Comparison of ENCODE assay signal across 8 cellular contexts in genomic region chr2:100819365-100820345, GRCh38. TPM values are rescaled to one million over a fixed set of nuclear protein-coding genes. Genes with fewer than 3 reads are reported as not detected.
DNase-seq lines count a peak whose midpoint lies in the region; ATAC-seq and TF ChIP-seq lines count a peak whose summit lies in the region.

NPAS2 (plus strand) TSS chr2:100820139; CDS start chr2:100904755, 84,616 bp downstream.

- ATAC-seq in naive thymus-derived CD8-positive, alpha-beta T cell = peak; percentile 65 to 67
- ATAC-seq in aorta (ENCODE audit: low FRiP score) (peak; percentile 60), HG03139 (IDR thresholded peaks at IDR 0.05; ENCODE audit: unreplicated experiment) (no peak)

- H3K27ac Mint-ChIP-seq in naive thymus-derived CD8-positive, alpha-beta T cell = peak within 1 kb of the TSS in 6 of 10 donors; percentile 41 to 87 (median 58)
- no peak within 1 kb of the TSS for H3K27ac Mint-ChIP-seq in immature natural killer cell

- H3K4me3 Mint-ChIP-seq in naive thymus-derived CD8-positive, alpha-beta T cell = peak within 1 kb of the TSS; percentile 72 to 89 (median 78)
- H3K4me3 Mint-ChIP-seq in immature natural killer cell = no peak within 1 kb of the TSS

- peaks cover 15 to 35% (median 26%) of the 10 kb centered on the region in 4 donors for H3K4me1 Mint-ChIP-seq in naive thymus-derived CD8-positive, alpha-beta T cell
- no peaks in the 10 kb centered on the region for H3K4me1 Mint-ChIP-seq in immature natural killer cell

- peak within 1 kb of the TSS; percentile 50 for H3K27ac ChIP-seq in 22Rv1
- peak within 1 kb of the TSS; percentile 75; the same call in 1 of the 2 replicates for H3K27ac ChIP-seq in HEK293 (ENCODE audit: extremely low read depth, low read depth, low read length)
- peak within 1 kb of the TSS in 1 of 2 donors; percentile 20 for H3K27ac ChIP-seq in aorta (ENCODE audit: low read depth in 1 of 2, low read length in 2 of 2)

- TF ChIP-seq CTCF in 22Rv1 (IDR thresholded peaks at IDR 0.05) (no peak), HEK293 (tag by site-specific recombination; IDR thresholded peaks at IDR 0.05) (no peak), fibroblast of the aortic adventitia (IDR thresholded peaks at IDR 0.05; ENCODE audit: insufficient read depth, low read length) (no peak)

- POLR2A ChIA-PET in HEK293 (lab: Yijun Ruan, JAX) = interaction anchor here (0.6 to 1.4 kb wide), 4 partner anchors 83 to 182 kb away, joined by 3 to 6 read pairs (median 4); partner anchors contain the start of gene RPL31
- POLR2A ChIA-PET in naive thymus-derived CD8-positive, alpha-beta T cell (lab: Charles Lee) = no interaction called here

- intact Hi-C loops in aorta (cut with DNase I) = loop anchor here (2.0 to 10.0 kb wide), 6 partner anchors 58 to 215 kb away; no protein-coding TSS in a partner anchor

- H3K4me3 ChIP-seq in HEK293 (ENCODE audit: low read depth, low read length) = peak within 1 kb of the TSS; percentile 52
- peak within 1 kb of the TSS; percentile 86 for H3K4me3 ChIP-seq in fibroblast of the aortic adventitia (ENCODE audit: low read depth, low read length)
- H3K4me3 ChIP-seq in aorta (ENCODE audit: low read length in 2 of 2) = peak within 1 kb of the TSS; percentile 86 to 91

- no peaks in the 10 kb centered on the region for H3K36me3 Mint-ChIP-seq in naive thymus-derived CD8-positive, alpha-beta T cell
- no peaks in the 10 kb centered on the region for H3K36me3 Mint-ChIP-seq in immature natural killer cell

- H3K9me3 Mint-ChIP-seq in naive thymus-derived CD8-positive, alpha-beta T cell = no peaks in the 10 kb centered on the region
- peaks cover 0 to 2% (median 0%) of the 10 kb centered on the region in 6 donors for H3K9me3 Mint-ChIP-seq in immature natural killer cell

- no peaks in the 10 kb centered on the region for H3K27me3 ChIP-seq in aorta (ENCODE audit: control insufficient read depth in 1 of 2, insufficient read depth in 2 of 2, low read length in 1 of 2)

- H3K9me3 ChIP-seq in HEK293 (ENCODE audit: control insufficient read depth, insufficient read depth, low read depth, low read length) (no peaks in the 10 kb centered on the region), aorta (ENCODE audit: control insufficient read depth, low read length) (no peaks in the 10 kb centered on the region)

- peaks cover 0 to 55% (median 23%) of the 10 kb centered on the region in 5 donors for H3K27me3 Mint-ChIP-seq in naive thymus-derived CD8-positive, alpha-beta T cell
- H3K27me3 Mint-ChIP-seq in immature natural killer cell (ENCODE audit: low read depth in 3 of 3) = peaks cover 5 to 11% (median 10%) of the 10 kb centered on the region in 3 donors

- H3K36me3 ChIP-seq in HEK293 (ENCODE audit: control insufficient read depth in 2 of 2, insufficient read depth in 1 of 2, low read length in 2 of 2) (no peaks in the 10 kb centered on the region), aorta (ENCODE audit: control insufficient read depth in 1 of 2, insufficient read depth in 2 of 2, low read length in 1 of 2) (no peaks in the 10 kb centered on the region)

- H3K4me1 ChIP-seq in HEK293 (ENCODE audit: control insufficient read depth, insufficient read depth, low read length) (peaks cover 4% of the 10 kb centered on the region; the same call in 1 of the 2 replicates), aorta (ENCODE audit: control insufficient read depth in 1 of 2, insufficient read depth in 2 of 2, low read length in 2 of 2) (no peaks in the 10 kb centered on the region)

- DNase-seq in activated CD8-positive, alpha-beta memory T cell treated with anti-CD3 and anti-CD28 coated beads, Interleukin-2, amount 50 U/mL, for 48 hours = peak; percentile 67
- peak; percentile 49 for DNase-seq in fibroblast of the aortic adventitia (ENCODE audit: low read depth)
- DNase-seq in naive thymus-derived CD8-positive, alpha-beta T cell = peak in 7 of 10 donors; percentile 4 to 45 (median 25)
- peak in 1 of 2 donors; percentile 81 for DNase-seq in aorta
- DNase-seq in immature natural killer cell = no peak

- CTCF ChIA-PET in HEK293 (lab: Yijun Ruan, JAX) = interaction anchor here (0.6 to 1.9 kb wide), 5 partner anchors 9 to 652 kb away, joined by 3 to 5 read pairs (median 4); no protein-coding TSS in a partner anchor

- WGBS in aorta, 2 donors = 1 to 2% methylated on average over 53 to 105 of the region's 105 CpGs

TF ChIP-seq in HEK293, 187 proteins besides CTCF, POLR2A, EP300 and RAD21 (continues in another document):
- TF ChIP-seq GLI2 (tag by site-specific recombination; IDR thresholded peaks at IDR 0.05; ENCODE audit: borderline replicate concordance, low read depth) = no peak
- TF ChIP-seq SP3 (tag by site-specific recombination; IDR thresholded peaks at IDR 0.05) = 0 out of 2 replicates have a peak, but pooled peaks have one; percentile 8
- peak; percentile 32; the same call in 1 of the 2 replicates for TF ChIP-seq EGR2 (tag by site-specific recombination; IDR thresholded peaks at IDR 0.05; ENCODE audit: low read depth)
- TF ChIP-seq, protein P1, sequence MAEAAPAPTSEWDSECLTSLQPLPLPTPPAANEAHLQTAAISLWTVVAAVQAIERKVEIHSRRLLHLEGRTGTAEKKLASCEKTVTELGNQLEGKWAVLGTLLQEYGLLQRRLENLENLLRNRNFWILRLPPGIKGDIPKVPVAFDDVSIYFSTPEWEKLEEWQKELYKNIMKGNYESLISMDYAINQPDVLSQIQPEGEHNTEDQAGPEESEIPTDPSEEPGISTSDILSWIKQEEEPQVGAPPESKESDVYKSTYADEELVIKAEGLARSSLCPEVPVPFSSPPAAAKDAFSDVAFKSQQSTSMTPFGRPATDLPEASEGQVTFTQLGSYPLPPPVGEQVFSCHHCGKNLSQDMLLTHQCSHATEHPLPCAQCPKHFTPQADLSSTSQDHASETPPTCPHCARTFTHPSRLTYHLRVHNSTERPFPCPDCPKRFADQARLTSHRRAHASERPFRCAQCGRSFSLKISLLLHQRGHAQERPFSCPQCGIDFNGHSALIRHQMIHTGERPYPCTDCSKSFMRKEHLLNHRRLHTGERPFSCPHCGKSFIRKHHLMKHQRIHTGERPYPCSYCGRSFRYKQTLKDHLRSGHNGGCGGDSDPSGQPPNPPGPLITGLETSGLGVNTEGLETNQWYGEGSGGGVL (tag by site-specific recombination; IDR thresholded peaks at IDR 0.05) = peak; percentile 78
- no peak for TF ChIP-seq ZNF266 (tag by site-specific recombination; IDR thresholded peaks at IDR 0.05; ENCODE audit: low read depth)
- TF ChIP-seq ZIC2 (tag by site-specific recombination; IDR thresholded peaks at IDR 0.05) = peak; percentile 80
- TF ChIP-seq RBAK (tag by site-specific recombination; IDR thresholded peaks at IDR 0.05) = no peak
- peak; percentile 75 for TF ChIP-seq GLIS2 (tag by site-specific recombination; IDR thresholded peaks at IDR 0.05)
- TF ChIP-seq ZFHX2 (tag by site-specific recombination; conservative IDR thresholded peaks at IDR 0.05) = peak; percentile 50; the same call in 1 of the 2 replicates
- no peak for TF ChIP-seq ZBTB8A (tag by site-specific recombination; IDR thresholded peaks at IDR 0.05)
- no peak for TF ChIP-seq ZNF561 (tag by site-specific recombination; IDR thresholded peaks at IDR 0.05; ENCODE audit: borderline replicate concordance)
- TF ChIP-seq HOXC10 (CRISPR knock-in tag; IDR thresholded peaks at IDR 0.05) = no peak
- TF ChIP-seq ZBTB10 (tag by site-specific recombination; IDR thresholded peaks at IDR 0.05) = peak; percentile 40; the same call in 1 of the 2 replicates
- peak; percentile 28; the same call in 1 of the 2 replicates for TF ChIP-seq KLF9 (tag by site-specific recombination; IDR thresholded peaks at IDR 0.05; ENCODE audit: low read depth)
- no peak for TF ChIP-seq ZNF544 (tag by site-specific recombination; IDR thresholded peaks at IDR 0.05)
- TF ChIP-seq PATZ1 (tag by site-specific recombination; IDR thresholded peaks at IDR 0.05) = peak; percentile 54

RNA-seq across cellular contexts. Expression of gene NPAS2, which starts in this region (rescaled TPM):
- 5.4 and 24.3 TPM in 2 replicates for total RNA-seq in fibroblast of the aortic adventitia (ENCODE audit: low replicate concordance)
- 1 to 10 TPM; 4.1 to 5.1 TPM for total RNA-seq in naive thymus-derived CD8-positive, alpha-beta T cell
- polyA plus RNA-seq in naive thymus-derived CD8-positive, alpha-beta T cell = 1 to 10 TPM; 2.0 to 9.0 (median 2.6) TPM
- total RNA-seq in aorta = 10 to 100 TPM; 35.9 to 42.0 TPM
- 10 to 100 TPM in 1 of 2 donors, 1 to 10 TPM in 1; 7.8 to 12.6 TPM for polyA plus RNA-seq in aorta
- polyA plus RNA-seq in immature natural killer cell = not detected

Comparison
In these comparisons a context has a peak if more than half of its experiments do, and no peak if none do; other contexts are left out.
1. DNase-seq: peak in activated CD8-positive, alpha-beta memory T cell treated with anti-CD3 and anti-CD28 coated beads, Interleukin-2, amount 50 U/mL, for 48 hours (single experiment), fibroblast of the aortic adventitia (single experiment) and naive thymus-derived CD8-positive, alpha-beta T cell (7 of 10); none in immature natural killer cell (0 of 3).
2. H3K27ac Mint-ChIP-seq: peak in naive thymus-derived CD8-positive, alpha-beta T cell (6 of 10); none in immature natural killer cell (0 of 6).
3. H3K4me3 Mint-ChIP-seq: peak in naive thymus-derived CD8-positive, alpha-beta T cell (10 of 10); none in immature natural killer cell (0 of 5).
4. Peak in every context shown above with its lines, with median percentiles within 50 percentile points of each other: H3K4me3 ChIP-seq.